11 cellular contexts compared by ENCODE assay signal in the genomic region with DNA sequence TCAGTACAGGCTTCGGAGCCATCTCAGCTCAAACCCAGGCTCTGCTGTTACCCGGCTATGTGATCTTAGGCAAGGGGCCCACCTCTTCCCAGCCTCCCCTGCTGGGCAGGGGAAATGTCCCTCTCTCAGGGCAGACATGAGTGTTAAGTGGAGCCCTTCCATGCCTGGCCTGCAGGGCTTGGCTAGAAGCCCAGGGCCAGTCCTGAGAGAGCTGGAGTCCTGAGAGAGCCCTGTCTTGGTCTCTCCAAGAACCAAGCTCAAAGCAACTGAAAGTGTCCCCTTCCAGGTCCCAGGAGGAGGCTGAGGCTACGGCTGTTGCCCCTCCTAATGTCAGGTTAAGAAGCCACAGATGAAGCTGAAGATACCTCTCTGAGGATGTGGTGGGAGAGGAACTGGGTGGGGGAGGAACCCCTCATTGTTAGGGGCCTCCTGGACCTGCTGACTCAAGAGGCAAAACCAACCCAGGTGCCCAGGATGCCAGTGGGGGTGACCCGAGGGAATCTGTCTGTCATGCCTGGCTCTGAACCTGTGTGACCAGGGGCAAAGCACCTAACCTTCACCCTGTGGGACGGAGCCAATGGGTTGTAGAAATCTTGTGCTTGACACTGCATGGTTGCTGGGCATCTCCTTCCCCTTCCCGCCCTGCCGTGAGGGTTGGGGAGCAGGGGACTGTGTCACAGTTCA. TPM values are rescaled to one million over a fixed set of nuclear protein-coding genes. Genes with fewer than 3 reads are reported as not detected.
DNase-seq lines count a peak whose midpoint lies in the region; ATAC-seq and TF ChIP-seq lines count a peak whose summit lies in the region.
"Had no signal": no experiment of that assay in that cellular context is flagged by ENCODE, and none has a peak within 500 bp of the region (broad histone marks: within the 10 kb centered on the region; RNA-seq: fewer than 3 reads in every experiment).

No MANE protein-coding gene starts in this region.

- H3K4me3 Mint-ChIP-seq in activated T-helper 2 cell treated with anti-CD3 and anti-CD28 coated beads, Interferon-gamma antibody, Interleukin-2, Interleukin-4, amounts not matched to agents 10 μg/mL and 5 μg/mL and 100 μg/mL, durations not matched to agents 14 hours and 24 hours and 36 hours (ENCODE audit: low read depth) = no peak overlapping the region
- H3K4me3 Mint-ChIP-seq: brain had no signal

- in situ Hi-C loops in transverse colon (cut with MboI; ENCODE audit: low pct_ligation_motif_present in 1 of 4, low pct_unique_long_range_greater_than_20kb in 1 of 4, low sequenced_read_pairs in 3 of 4) = no loop called here

- peak; percentile 59 for TF ChIP-seq CTCF in left ventricle myocardium inferior (IDR thresholded peaks at IDR 0.05; ENCODE audit: borderline replicate concordance)
- no peak for TF ChIP-seq CTCF in transverse colon (IDR thresholded peaks at IDR 0.05)
- TF ChIP-seq CTCF in BE2C (IDR thresholded peaks at IDR 0.05; ENCODE audit: low read depth, low read length) = no peak

- no peaks in the 10 kb centered on the region for H3K36me3 ChIP-seq in left ventricle myocardium inferior
- no peaks in the 10 kb centered on the region for H3K36me3 ChIP-seq in transverse colon
- no peaks in the 10 kb centered on the region for H3K36me3 ChIP-seq in BE2C

- H3K27ac ChIP-seq in left ventricle myocardium inferior (replicated peaks) = peak overlapping the region; percentile 76
- H3K27ac ChIP-seq in transverse colon = peak overlapping the region; percentile 19 to 57 (median 40)

- H3K9me3 ChIP-seq in left ventricle myocardium inferior (replicated peaks) = no peaks in the 10 kb centered on the region
- no peaks in the 10 kb centered on the region for H3K9me3 ChIP-seq in transverse colon
- H3K9me3 ChIP-seq in BE2C = no peaks in the 10 kb centered on the region

- ATAC-seq in HG02571 (IDR thresholded peaks at IDR 0.05; ENCODE audit: unreplicated experiment) = no peak

- H3K4me1 ChIP-seq in left ventricle myocardium inferior (peaks cover 59% of the 10 kb centered on the region), transverse colon (peaks cover 0 to 4% (median 0%) of the 10 kb centered on the region in 4 donors), BE2C (no peaks in the 10 kb centered on the region)

- H3K36me3 Mint-ChIP-seq in activated T-helper 2 cell treated with anti-CD3 and anti-CD28 coated beads, Interferon-gamma antibody, Interleukin-2, Interleukin-4, amounts not matched to agents 10 μg/mL and 5 μg/mL and 100 μg/mL, durations not matched to agents 14 hours and 24 hours and 36 hours (ENCODE audit: low read depth) = peaks cover 8% of the 10 kb centered on the region
- H3K36me3 Mint-ChIP-seq: brain had no signal

- TF ChIP-seq EP300 in transverse colon (IDR thresholded peaks at IDR 0.05; ENCODE audit: low read depth) = no peak

- H3K27me3 Mint-ChIP-seq in activated T-helper 2 cell treated with anti-CD3 and anti-CD28 coated beads, Interferon-gamma antibody, Interleukin-2, Interleukin-4, amounts not matched to agents 10 μg/mL and 5 μg/mL and 100 μg/mL, durations not matched to agents 14 hours and 24 hours and 36 hours (ENCODE audit: low read depth) = no peaks in the 10 kb centered on the region
- H3K27me3 Mint-ChIP-seq: brain had no signal

- H3K4me1 Mint-ChIP-seq in activated T-helper 2 cell treated with anti-CD3 and anti-CD28 coated beads, Interferon-gamma antibody, Interleukin-2, Interleukin-4, amounts not matched to agents 10 μg/mL and 5 μg/mL and 100 μg/mL, durations not matched to agents 14 hours and 24 hours and 36 hours (ENCODE audit: low read depth) = peaks cover 65% of the 10 kb centered on the region

- H3K9me3 Mint-ChIP-seq in activated T-helper 2 cell treated with anti-CD3 and anti-CD28 coated beads, Interferon-gamma antibody, Interleukin-2, Interleukin-4, amounts not matched to agents 10 μg/mL and 5 μg/mL and 100 μg/mL, durations not matched to agents 14 hours and 24 hours and 36 hours = no peaks in the 10 kb centered on the region
- H3K9me3 Mint-ChIP-seq: brain had no signal

- DNase-seq in activated CD8-positive, alpha-beta memory T cell treated with anti-CD3 and anti-CD28 coated beads for 24 hours = peak; percentile 60
- DNase-seq in activated CD8-positive, alpha-beta memory T cell treated with anti-CD3 and anti-CD28 coated beads, Interleukin-2, amount 50 U/mL, for 48 hours = no peak
- DNase-seq in activated T-helper 2 cell treated with anti-CD3 and anti-CD28 coated beads, Interferon-gamma antibody, Interleukin-2, Interleukin-4, amounts not matched to agents 10 μg/mL and 5 μg/mL and 100 μg/mL, durations not matched to agents 14 hours and 24 hours and 36 hours (ENCODE audit: low spot score) = peak; percentile 31
- peak; percentile 58 for DNase-seq in left ventricle myocardium inferior
- DNase-seq in transverse colon = no peak
- no peak for DNase-seq in BE2C
- DNase-seq in ecto neural progenitor cell (ENCODE audit: low spot score) = no peak
- DNase-seq: AML-193; NK-92 treated with Interleukin-12 subunit alpha and Interleukin-12 subunit beta, amount 100 ng/mL, for 24 hours had no signal

- no peaks in the 10 kb centered on the region for H3K27me3 ChIP-seq in left ventricle myocardium inferior (ENCODE audit: low read depth)
- H3K27me3 ChIP-seq in transverse colon = no peaks in the 10 kb centered on the region
- H3K27me3 ChIP-seq in BE2C = no peaks in the 10 kb centered on the region

- H3K4me3 ChIP-seq in left ventricle myocardium inferior = no peak overlapping the region
- H3K4me3 ChIP-seq in transverse colon = no peak overlapping the region
- H3K4me3 ChIP-seq in BE2C (ENCODE audit: low read depth, low read length) = no peak overlapping the region

- WGBS in transverse colon (ENCODE audit: low coverage in 1 of 2), 2 donors = 67% methylated on average over 7 of the region's 7 CpGs; no CpG with 5 or more reads in 1 of the 2 donors

- intact Hi-C loops in activated T-helper 2 cell treated with anti-CD3 and anti-CD28 coated beads, Interferon-gamma antibody, Interleukin-2, Interleukin-4, amounts not matched to agents 10 μg/mL and 5 μg/mL and 100 μg/mL, durations not matched to agents 14 hours and 24 hours and 36 hours (cut with micrococcal nuclease) = loop anchor here (5.0 kb wide), 1 partner anchor 39 kb away; no protein-coding TSS in a partner anchor
- intact Hi-C loops in left ventricle myocardium inferior (cut with micrococcal nuclease) (no loop called here), transverse colon (cut with DNase I; ENCODE audit: low total_unique reads) (no loop called here)

- peak overlapping the region; percentile 55 for H3K27ac Mint-ChIP-seq in activated T-helper 2 cell treated with anti-CD3 and anti-CD28 coated beads, Interferon-gamma antibody, Interleukin-2, Interleukin-4, amounts not matched to agents 10 μg/mL and 5 μg/mL and 100 μg/mL, durations not matched to agents 14 hours and 24 hours and 36 hours

- TF ChIP-seq POLR2A in transverse colon (IDR thresholded peaks at IDR 0.05) = no peak

RNA-seq across cellular contexts. Expression of a gene that starts 4.2 kb away (rescaled TPM):
- total RNA-seq in activated T-helper 2 cell treated with anti-CD3 and anti-CD28 coated beads, Interferon-gamma antibody, Interleukin-2, Interleukin-4, amounts not matched to agents 10 μg/mL and 5 μg/mL and 100 μg/mL, durations not matched to agents 14 hours and 24 hours and 36 hours = not detected in 2 replicates
- total RNA-seq in left ventricle myocardium inferior = not detected
- not detected for total RNA-seq in transverse colon
- not detected for polyA plus RNA-seq in BE2C (2012; ENCODE audit: insufficient read depth, insufficient read length, low read depth)

RNA-seq across cellular contexts. Expression of a gene that starts 15.8 kb away (rescaled TPM):
- 0.28 and 0.32 TPM in 2 replicates for total RNA-seq in activated T-helper 2 cell treated with anti-CD3 and anti-CD28 coated beads, Interferon-gamma antibody, Interleukin-2, Interleukin-4, amounts not matched to agents 10 μg/mL and 5 μg/mL and 100 μg/mL, durations not matched to agents 14 hours and 24 hours and 36 hours
- total RNA-seq in left ventricle myocardium inferior = 2.3 TPM
- total RNA-seq in transverse colon = 10 to 100 TPM in 1 of 4 donors, 1 to 10 TPM in 2, not detected in 1; 3.5 to 36.6 (median 4.5) TPM
- polyA plus RNA-seq in BE2C (2012; ENCODE audit: insufficient read depth, insufficient read length, low read depth) = 0.20 TPM

RNA-seq across cellular contexts. Expression of a gene that starts 29.6 kb away (rescaled TPM):
- total RNA-seq in activated T-helper 2 cell treated with anti-CD3 and anti-CD28 coated beads, Interferon-gamma antibody, Interleukin-2, Interleukin-4, amounts not matched to agents 10 μg/mL and 5 μg/mL and 100 μg/mL, durations not matched to agents 14 hours and 24 hours and 36 hours = 56.7 and 57.2 TPM in 2 replicates
- 9.3 TPM for total RNA-seq in left ventricle myocardium inferior
- total RNA-seq in transverse colon = 1 to 10 TPM; 1.9 to 9.1 (median 5.5) TPM
- polyA plus RNA-seq in BE2C (2012; ENCODE audit: insufficient read depth, insufficient read length, low read depth) = 80.6 TPM

RNA-seq across cellular contexts. Expression of a gene that starts 34.9 kb away (rescaled TPM):
- 170 and 182 TPM in 2 replicates for total RNA-seq in activated T-helper 2 cell treated with anti-CD3 and anti-CD28 coated beads, Interferon-gamma antibody, Interleukin-2, Interleukin-4, amounts not matched to agents 10 μg/mL and 5 μg/mL and 100 μg/mL, durations not matched to agents 14 hours and 24 hours and 36 hours
- 36.5 TPM for total RNA-seq in left ventricle myocardium inferior
- 10 to 100 TPM; 15.5 to 70.3 (median 42.8) TPM for total RNA-seq in transverse colon
- polyA plus RNA-seq in BE2C (2012; ENCODE audit: insufficient read depth, insufficient read length, low read depth) = 213 TPM

RNA-seq across cellular contexts. Expression of a gene that starts 42.4 kb away (rescaled TPM):
- 112 and 120 TPM in 2 replicates for total RNA-seq in activated T-helper 2 cell treated with anti-CD3 and anti-CD28 coated beads, Interferon-gamma antibody, Interleukin-2, Interleukin-4, amounts not matched to agents 10 μg/mL and 5 μg/mL and 100 μg/mL, durations not matched to agents 14 hours and 24 hours and 36 hours
- total RNA-seq in left ventricle myocardium inferior (86.7 TPM), transverse colon (10 to 100 TPM; 35.2 to 47.2 (median 45.1) TPM)
- polyA plus RNA-seq in BE2C (2012; ENCODE audit: insufficient read depth, insufficient read length, low read depth) = 44.4 TPM

Comparison
In these comparisons a context has a peak if more than half of its experiments do, and no peak if none do; other contexts are left out.
1. DNase-seq: peak in activated CD8-positive, alpha-beta memory T cell treated with anti-CD3 and anti-CD28 coated beads for 24 hours (single experiment), activated T-helper 2 cell treated with anti-CD3 and anti-CD28 coated beads, Interferon-gamma antibody, Interleukin-2, Interleukin-4, amounts not matched to agents 10 μg/mL and 5 μg/mL and 100 μg/mL, durations not matched to agents 14 hours and 24 hours and 36 hours (single experiment) and left ventricle myocardium inferior (single experiment); none in activated CD8-positive, alpha-beta memory T cell treated with anti-CD3 and anti-CD28 coated beads, Interleukin-2, amount 50 U/mL, for 48 hours (single experiment), transverse colon (single experiment), BE2C (single experiment) and ecto neural progenitor cell (single experiment).